In the genomic region with DNA sequence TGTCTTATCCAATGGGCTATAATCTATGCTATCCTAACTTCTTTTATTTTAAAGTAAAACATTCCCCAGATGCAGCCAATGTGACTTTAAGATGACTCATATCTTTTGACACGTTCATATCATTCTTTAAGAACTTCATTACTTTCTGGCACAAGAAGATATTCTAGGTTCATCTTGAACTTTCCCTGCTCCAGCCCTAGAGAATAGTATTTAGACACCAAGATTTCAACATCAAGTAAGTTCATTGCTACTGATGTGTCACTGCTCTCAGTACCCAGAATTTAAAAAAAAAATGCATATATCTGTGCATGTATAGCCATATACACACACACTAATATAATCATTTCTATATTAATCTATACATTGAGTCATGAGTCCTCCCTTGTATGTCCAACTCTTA, we compare ENCODE assay signal across 24 cellular contexts.
DNase-seq lines count a peak whose midpoint lies in the region; ATAC-seq, FAIRE-seq and TF ChIP-seq lines count a peak whose summit lies in the region.
"Had no signal": no experiment of that assay in that cellular context is flagged by ENCODE, and none has a peak within 500 bp of the region (broad histone marks: within the 10 kb centered on the region; RNA-seq: fewer than 3 reads in every experiment).

No MANE protein-coding gene starts in this region.

- peaks cover 9% of the 10 kb centered on the region for H3K4me1 Mint-ChIP-seq in MCF 10A (ENCODE audit: insufficient read depth, unreplicated experiment)
- H3K4me1 Mint-ChIP-seq: IgD-negative memory B cell; natural killer cell; stimulated activated memory B cell treated with anti-CD40 and anti-IgM and Interleukin-4, amounts not matched to agents 10 μg/mL and 1 μg/mL and 100 μg/mL, for 72 hours had no signal

- H3K4me1 ChIP-seq in mammary epithelial cell (ENCODE audit: insufficient read depth, low read length) (no peaks in the 10 kb centered on the region), gastroesophageal sphincter (peaks cover 12 to 51% (median 16%) of the 10 kb centered on the region in 3 donors), aorta (ENCODE audit: control insufficient read depth in 1 of 2, insufficient read depth in 2 of 2, low read length in 2 of 2) (peaks cover 0 to 3% of the 10 kb centered on the region in 2 donors)
- H3K4me1 ChIP-seq: upper lobe of left lung had no signal

- TF ChIP-seq CTCF in MCF 10A (IDR thresholded peaks at IDR 0.05; ENCODE audit: unreplicated experiment) (no peak), mammary epithelial cell (conservative IDR thresholded peaks at IDR 0.05 in 1 of 2, IDR thresholded peaks at IDR 0.05 in 1 of 2; ENCODE audit: extremely low read depth in 1 of 2, insufficient read depth in 1 of 2, low read depth in 1 of 2, low read length in 2 of 2) (no peak), bronchial epithelial cell (IDR thresholded peaks at IDR 0.05; ENCODE audit: insufficient read depth, low read length, severe bottlenecking) (no peak), gastroesophageal sphincter (IDR thresholded peaks at IDR 0.05) (no peak)

- H3K36me3 ChIP-seq in mammary epithelial cell (ENCODE audit: insufficient read depth, low read length) (no peaks in the 10 kb centered on the region), bronchial epithelial cell (ENCODE audit: control insufficient read depth, insufficient read depth, low read length) (no peaks in the 10 kb centered on the region), gastroesophageal sphincter (no peaks in the 10 kb centered on the region), aorta (ENCODE audit: control insufficient read depth in 1 of 2, insufficient read depth in 2 of 2, low read length in 1 of 2) (no peaks in the 10 kb centered on the region)
- H3K36me3 ChIP-seq: heart right ventricle, upper lobe of left lung had no signal

- no peaks in the 10 kb centered on the region for H3K36me3 Mint-ChIP-seq in MCF 10A (ENCODE audit: insufficient read depth, unreplicated experiment)
- H3K36me3 Mint-ChIP-seq: CD4-positive, alpha-beta memory T cell; IgD-negative memory B cell; natural killer cell; stimulated activated memory B cell treated with anti-CD40 and anti-IgM and Interleukin-4, amounts not matched to agents 10 μg/mL and 1 μg/mL and 100 μg/mL, for 72 hours had no signal

- in situ Hi-C loops in mammary epithelial cell (cut with MboI; ENCODE audit: low sequenced_read_pairs in 2 of 2) = no loop called here

- DNase-seq in MCF 10A (ENCODE audit: unreplicated experiment) (peak; percentile 36), mammary epithelial cell (no peak), bronchial epithelial cell (ENCODE audit: low read depth) (peak; percentile 6), aorta (no peak), NCI-H510A treated with DMSO at 0.1 percent for 48 hours (lab: John Stamatoyannopoulos, UW) (no peak)
- DNase-seq: activated effector memory CD4-positive, alpha-beta T cell treated with anti-CD3 and anti-CD28 coated beads, Interleukin-2, amount 50 U/mL, for 16 hours; amniotic stem cell; CD4-positive, alpha-beta memory T cell; DND-41; heart right ventricle; mesenchymal stem cell; MV-4-11; natural killer cell; NCI-H524 treated with DMSO at 0.1 percent for 48 hours; stimulated activated CD4-positive, alpha-beta T cell treated with anti-CD3 and anti-CD28 coated beads, Interleukin-12 subunit alpha, Interleukin-12 subunit beta, amount 100 ng/mL, for 4 hours; upper lobe of left lung had no signal

- TF ChIP-seq POLR2A in gastroesophageal sphincter (IDR thresholded peaks at IDR 0.05) = no peak

- H3K79me2 ChIP-seq in mammary epithelial cell (ENCODE audit: insufficient read depth, low read length) = no peaks in the 10 kb centered on the region

- WGBS in mammary epithelial cell (ENCODE audit: low coverage, missing lambda C conversion rate) = 0% methylated on average over 1 of the region's 1 CpG
- WGBS in gastroesophageal sphincter (ENCODE audit: low coverage in 1 of 2), 2 donors = 15 to 22% methylated on average over 1 of the region's 1 CpG
- 60% methylated on average over 1 of the region's 1 CpG for WGBS in aorta, 2 donors

- no peak overlapping the region for H3K4me3 Mint-ChIP-seq in MCF 10A (ENCODE audit: unreplicated experiment)
- H3K4me3 Mint-ChIP-seq: CD4-positive, alpha-beta memory T cell; IgD-negative memory B cell; natural killer cell; stimulated activated memory B cell treated with anti-CD40 and anti-IgM and Interleukin-4, amounts not matched to agents 10 μg/mL and 1 μg/mL and 100 μg/mL, for 72 hours had no signal

- no peaks in the 10 kb centered on the region for H4K20me1 ChIP-seq in mammary epithelial cell (ENCODE audit: insufficient read depth, low read length)

- no peak overlapping the region for H3K9ac ChIP-seq in mammary epithelial cell (ENCODE audit: insufficient read depth, low read length)

- no peak overlapping the region for H2AFZ ChIP-seq in mammary epithelial cell (ENCODE audit: low read depth, low read length)

- POLR2A ChIA-PET in MCF 10A (lab: Yijun Ruan, JAX) = no interaction called here

- TF ChIP-seq EP300 in gastroesophageal sphincter (IDR thresholded peaks at IDR 0.05) = no peak

- no peak overlapping the region for H3K27ac ChIP-seq in mammary epithelial cell (ENCODE audit: insufficient read depth, low read depth, low read length)
- peak overlapping the region in 2 of 4 donors; percentile 22 to 24 for H3K27ac ChIP-seq in gastroesophageal sphincter
- no peak overlapping the region for H3K27ac ChIP-seq in aorta (ENCODE audit: low read depth in 1 of 2, low read length in 2 of 2)
- H3K27ac ChIP-seq: 22Rv1, heart right ventricle, upper lobe of left lung had no signal

- dilution Hi-C loops in mammary epithelial cell (cut with HindIII; ENCODE audit: low sequenced_read_pairs) = no loop called here

- peak; percentile 60 for ATAC-seq in gastroesophageal sphincter
- peak; percentile 46 for ATAC-seq in aorta (ENCODE audit: low FRiP score)
- no peak for ATAC-seq in HG02571 (IDR thresholded peaks at IDR 0.05; ENCODE audit: unreplicated experiment)
- ATAC-seq in GM19324 (IDR thresholded peaks at IDR 0.05; ENCODE audit: low FRiP score, unreplicated experiment) = no peak
- ATAC-seq: natural killer cell; stimulated activated memory B cell treated with anti-CD40 and anti-IgM and Interleukin-4, amounts not matched to agents 10 μg/mL and 1 μg/mL and 100 μg/mL, for 72 hours had no signal

- no peak overlapping the region for H3K27ac Mint-ChIP-seq in MCF 10A (ENCODE audit: low read depth, unreplicated experiment)
- H3K27ac Mint-ChIP-seq: CD4-positive, alpha-beta memory T cell; IgD-negative memory B cell; natural killer cell; progenitor cell of endocrine pancreas; stimulated activated memory B cell treated with anti-CD40 and anti-IgM and Interleukin-4, amounts not matched to agents 10 μg/mL and 1 μg/mL and 100 μg/mL, for 72 hours had no signal

- H3K4me2 ChIP-seq in mammary epithelial cell (ENCODE audit: insufficient read depth, low read depth, low read length) = no peak overlapping the region

- no peaks in the 10 kb centered on the region for H3K27me3 Mint-ChIP-seq in MCF 10A (ENCODE audit: insufficient read depth, unreplicated experiment)
- H3K27me3 Mint-ChIP-seq: progenitor cell of endocrine pancreas had no signal

- intact Hi-C loops in MCF 10A (cut with micrococcal nuclease) = no loop called here
- intact Hi-C loops in mammary epithelial cell (cut with micrococcal nuclease) = no loop called here
- intact Hi-C loops in aorta (cut with DNase I) = no loop called here

- H3K4me3 ChIP-seq in mammary epithelial cell (replicated peaks in 1 of 3; ENCODE audit: insufficient read depth in 1 of 3, low read depth in 2 of 3, low read length in 3 of 3) (no peak overlapping the region), bronchial epithelial cell (ENCODE audit: low read depth, low read length) (no peak overlapping the region), gastroesophageal sphincter (no peak overlapping the region), aorta (ENCODE audit: low read length in 2 of 2) (no peak overlapping the region)
- H3K4me3 ChIP-seq: heart right ventricle, upper lobe of left lung had no signal

- no peaks in the 10 kb centered on the region for H3K9me3 Mint-ChIP-seq in MCF 10A (ENCODE audit: unreplicated experiment)
- H3K9me3 Mint-ChIP-seq: CD4-positive, alpha-beta memory T cell; natural killer cell; stimulated activated memory B cell treated with anti-CD40 and anti-IgM and Interleukin-4, amounts not matched to agents 10 μg/mL and 1 μg/mL and 100 μg/mL, for 72 hours had no signal

- BruUV-seq in MCF 10A (replicated peaks; lab: Mats Ljungman, UMichigan) (no TSS peak), mammary epithelial cell (replicated peaks; lab: Mats Ljungman, UMichigan) (no TSS peak)

- H3K9me3 ChIP-seq in mammary epithelial cell (replicated peaks; ENCODE audit: insufficient read depth, low read length) = no peaks in the 10 kb centered on the region
- H3K9me3 ChIP-seq in gastroesophageal sphincter = no peaks in the 10 kb centered on the region
- no peaks in the 10 kb centered on the region for H3K9me3 ChIP-seq in aorta (ENCODE audit: control insufficient read depth, low read length)
- H3K9me3 ChIP-seq: heart right ventricle, upper lobe of left lung had no signal

- no peaks in the 10 kb centered on the region for H3K27me3 ChIP-seq in mammary epithelial cell (ENCODE audit: insufficient read depth, low read length)
- no peaks in the 10 kb centered on the region for H3K27me3 ChIP-seq in bronchial epithelial cell (ENCODE audit: control insufficient read depth, insufficient read depth, low read length)
- no peaks in the 10 kb centered on the region for H3K27me3 ChIP-seq in gastroesophageal sphincter
- H3K27me3 ChIP-seq in aorta (ENCODE audit: control insufficient read depth in 1 of 2, insufficient read depth in 2 of 2, low read length in 1 of 2) = no peaks in the 10 kb centered on the region
- H3K27me3 ChIP-seq: heart right ventricle, upper lobe of left lung had no signal

- CTCF ChIA-PET in MCF 10A (lab: Yijun Ruan, JAX) (no interaction called here), mammary epithelial cell (lab: Charles Lee; ENCODE audit: low non-redundant PET) (no interaction called here)

- no peak for FAIRE-seq in bronchial epithelial cell (lab: Jason Lieb, UNC)
- FAIRE-seq: keratinocyte had no signal

Comparison
In these comparisons a context has a peak if more than half of its experiments do, and no peak if none do; other contexts are left out.
1. DNase-seq: peak in MCF 10A (single experiment) and bronchial epithelial cell (single experiment); none in mammary epithelial cell (single experiment), aorta (0 of 2) and NCI-H510A treated with DMSO at 0.1 percent for 48 hours (single experiment).
2. ATAC-seq: peak in gastroesophageal sphincter (single experiment) and aorta (single experiment); none in HG02571 (single experiment) and GM19324 (single experiment).